In the genomic region with DNA sequence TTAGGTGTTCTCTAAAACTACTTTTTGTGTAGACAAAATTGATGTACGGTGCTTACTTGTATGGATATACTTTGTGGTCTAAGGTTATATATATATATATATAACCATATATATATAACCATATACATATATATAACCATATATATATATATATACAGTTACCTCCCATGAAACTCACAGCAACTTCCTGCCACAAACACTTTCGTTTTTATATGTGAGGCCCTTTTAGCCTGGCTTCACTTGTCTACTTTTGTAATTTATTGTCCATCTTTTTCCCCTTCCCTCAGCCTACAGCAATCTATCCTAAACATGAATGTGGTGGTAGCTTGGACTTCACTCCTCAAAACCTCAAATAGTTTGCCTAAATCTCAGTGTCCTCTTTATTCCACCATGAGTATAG, we compare ENCODE assay signal across 19 cellular contexts.
"Had no signal": no experiment of that assay in that cellular context is flagged by ENCODE, and none has a peak within 500 bp of the region (broad histone marks: within the 10 kb centered on the region; RNA-seq: fewer than 3 reads in every experiment).

No MANE protein-coding gene starts in this region.

- H3K4me3 ChIP-seq: coronary artery, dorsolateral prefrontal cortex, esophagus muscularis mucosa, heart right ventricle, left lung, lower lobe of right lung had no signal

- H3K27ac ChIP-seq: coronary artery, dorsolateral prefrontal cortex, esophagus muscularis mucosa, foreskin keratinocyte, heart right ventricle, left lung, lower lobe of right lung had no signal

- H3K4me1 ChIP-seq: esophagus muscularis mucosa, foreskin keratinocyte, heart right ventricle, left lung, lower lobe of right lung had no signal

- H3K36me3 ChIP-seq: esophagus muscularis mucosa, heart right ventricle, left lung, lower lobe of right lung had no signal

- H3K9me3 ChIP-seq: esophagus muscularis mucosa, lower lobe of right lung had no signal

- DNase-seq: dermis blood vessel endothelial cell; dorsolateral prefrontal cortex; effector CD4-positive, alpha-beta T cell; effector memory CD4-positive, alpha-beta T cell; foreskin keratinocyte; glutamatergic neuron; head of caudate nucleus; heart right ventricle; hippocampal formation; left cardiac atrium; left lung; left ventricle myocardium superior; lower lobe of right lung; mesendoderm; midbrain; naive thymus-derived CD4-positive, alpha-beta T cell; natural killer cell had no signal

- H3K27me3 ChIP-seq: dorsolateral prefrontal cortex, esophagus muscularis mucosa, foreskin keratinocyte, heart right ventricle, left lung had no signal

- ATAC-seq: foreskin keratinocyte; heart right ventricle; left cardiac atrium; left lung; left ventricle myocardium superior; lower lobe of right lung; naive thymus-derived CD4-positive, alpha-beta T cell; natural killer cell had no signal
